ENCODE assay signal across 9 cellular contexts in genomic region chr1:110875216-110875731, GRCh38. TPM values are rescaled to one million over a fixed set of nuclear protein-coding genes. Genes with fewer than 3 reads are reported as not detected.
A peak's percentile ranks its signal among the peaks of the same experiment; 100 is the strongest.
DNase-seq lines count a peak whose midpoint lies in the region; ATAC-seq, FAIRE-seq and TF ChIP-seq lines count a peak whose summit lies in the region.
"Had no signal": no experiment of that assay in that cellular context is flagged by ENCODE, and none has a peak within 500 bp of the region (broad histone marks: within the 10 kb centered on the region; RNA-seq: fewer than 3 reads in every experiment).

No MANE protein-coding gene starts in this region.

- intact Hi-C loops in sciatic nerve (cut with DNase I) = no loop called here

- DNase-seq in GM12891 (ENCODE audit: insufficient read length, low spot score) = no peak
- DNase-seq in NCI-H2029 (lab: John Stamatoyannopoulos, UW) = peak; percentile 85
- DNase-seq in activated naive CD4-positive, alpha-beta T cell treated with anti-CD3 and anti-CD28 coated beads, Interleukin-2, amount 50 U/mL, for 16 hours = peak; percentile 39
- no peak for DNase-seq in sciatic nerve (ENCODE audit: low spot score)
- no peak for DNase-seq in T1000 (lab: John Stamatoyannopoulos, UW)
- no peak for DNase-seq in SHP77 treated with DMSO at 0.1 percent for 48 hours (lab: John Stamatoyannopoulos, UW)
- DNase-seq in NCI-H510A (lab: John Stamatoyannopoulos, UW) = no peak

- TF ChIP-seq POLR2A in GM12891 (IDR thresholded peaks at IDR 0.05; ENCODE audit: low read depth, low read length) = peak; percentile 48; the same call in 1 of the 2 replicates

- peak; percentile 96 for FAIRE-seq in GM12891 (lab: Jason Lieb, UNC)
- FAIRE-seq: colon had no signal

- peak; percentile 35 for ATAC-seq in GM21619 (IDR thresholded peaks at IDR 0.05; ENCODE audit: unreplicated experiment)
- ATAC-seq in sciatic nerve = peak; percentile 62

TF ChIP-seq in GM12891, 5 proteins besides CTCF, POLR2A, EP300 and RAD21:
- TF ChIP-seq POU2F2 (IDR thresholded peaks at IDR 0.05; ENCODE audit: low read depth, low read length) (no peak), TAF1 (IDR thresholded peaks at IDR 0.05; ENCODE audit: low read depth, low read length) (no peak), SPI1 (IDR thresholded peaks at IDR 0.05; ENCODE audit: low read depth, low read length) (no peak)

RNA-seq across cellular contexts. Expression of gene CD53, which starts 2.3 kb away (rescaled TPM):
- polyA plus RNA-seq in GM12891 (2012; ENCODE audit: low read depth, missing spikeins) = 334 TPM
- 40.0 TPM for total RNA-seq in sciatic nerve

Comparison
In these comparisons a context has a peak if more than half of its experiments do, and no peak if none do; other contexts are left out.
1. DNase-seq: peak in NCI-H2029 (single experiment) and activated naive CD4-positive, alpha-beta T cell treated with anti-CD3 and anti-CD28 coated beads, Interleukin-2, amount 50 U/mL, for 16 hours (single experiment); none in GM12891 (single experiment), sciatic nerve (single experiment), T1000 (single experiment), SHP77 treated with DMSO at 0.1 percent for 48 hours (single experiment) and NCI-H510A (single experiment).